Comparison of ENCODE assay signal across 18 cellular contexts in genomic region chr6:21559238-21559637, GRCh38.
"Had no signal": no experiment of that assay in that cellular context is flagged by ENCODE, and none has a peak within 500 bp of the region (broad histone marks: within the 10 kb centered on the region; RNA-seq: fewer than 3 reads in every experiment).

No MANE protein-coding gene starts in this region.

- DNase-seq: activated CD4-positive, alpha-beta T cell treated with anti-CD3 and anti-CD28 coated beads, Interleukin-2, amount 50 U/mL, for 48 hours; activated CD4-positive, CD25-positive, alpha-beta regulatory T cell treated with anti-CD3 and anti-CD28 coated beads, Interleukin-2, amount 50 U/mL, for 72 hours; activated CD8-positive, alpha-beta memory T cell treated with anti-CD3 and anti-CD28 coated beads, Interleukin-2, amount 10 ng/mL, durations not matched to agents 7 days and 5 days; activated effector memory CD4-positive, alpha-beta T cell treated with anti-CD3 and anti-CD28 coated beads, Interleukin-2, amount 50 U/mL, for 16 hours; activated T-cell treated with anti-CD3 and anti-CD28 coated beads, Interleukin-2, amount 50 U/mL, for 4 hours; amniotic stem cell; effector memory CD4-positive, alpha-beta T cell; gastrocnemius medialis; heart right ventricle; islet precursor cell; left ventricle myocardium inferior; spleen; stimulated activated CD4-positive, alpha-beta T cell treated with anti-CD3 and anti-CD28 coated beads, Interleukin-2, amount 100 ng/mL, for 24 hours; stimulated activated naive CD4-positive, alpha-beta T cell had no signal

- H3K27me3 ChIP-seq: gastrocnemius medialis, heart right ventricle, spleen had no signal

- H3K4me3 ChIP-seq: gastrocnemius medialis, heart right ventricle, left ventricle myocardium inferior, prostate gland, spleen had no signal

- H3K4me1 ChIP-seq: heart right ventricle, spleen had no signal

- H3K9me3 ChIP-seq: gastrocnemius medialis, prostate gland had no signal

- H3K27ac ChIP-seq: epithelial cell of prostate, gastrocnemius medialis, heart right ventricle, left ventricle myocardium inferior, prostate gland, spleen had no signal

- ATAC-seq: activated CD8-positive, alpha-beta memory T cell treated with anti-CD3 and anti-CD28 coated beads, Interleukin-2, amount 10 ng/mL, durations not matched to agents 7 days and 5 days; activated naive CD4-positive, alpha-beta T cell treated with anti-CD3 and anti-CD28 coated beads, Interleukin-2, amount 50 U/mL, for 72 hours; activated T-cell treated with anti-CD3 and anti-CD28 coated beads, Interleukin-2, amount 50 U/mL, for 4 hours; gastrocnemius medialis; heart right ventricle; sciatic nerve had no signal

- H3K36me3 ChIP-seq: gastrocnemius medialis, heart right ventricle, left ventricle myocardium inferior, prostate gland, spleen had no signal
